ENCODE assay signal across 8 cellular contexts in the genomic region with DNA sequence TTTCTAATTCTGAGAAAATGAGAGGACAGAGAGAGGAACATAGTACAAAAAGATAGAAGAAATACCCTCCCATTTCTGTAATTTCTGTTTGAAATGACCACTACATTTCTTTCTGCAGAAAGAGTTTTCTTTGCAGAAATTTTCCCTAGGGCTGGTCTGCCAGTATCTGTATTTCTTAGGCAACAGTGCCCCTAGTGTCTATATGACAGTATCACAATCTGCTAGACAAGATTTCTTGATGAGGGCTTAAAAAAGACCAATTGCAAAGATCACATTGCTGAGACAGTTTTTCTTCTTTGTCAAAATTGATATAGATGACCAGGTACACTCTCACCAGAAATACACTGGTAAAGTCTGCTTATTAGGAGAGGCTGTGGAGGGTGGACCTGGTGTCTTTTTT.
DNase-seq lines count a peak whose midpoint lies in the region; ATAC-seq, FAIRE-seq and TF ChIP-seq lines count a peak whose summit lies in the region.

No MANE protein-coding gene starts in this region.

- no peak overlapping the region for H2AFZ ChIP-seq in H1 (ENCODE audit: low read length)
- no peak overlapping the region for H2AFZ ChIP-seq in neural progenitor cell (replicated peaks)

- H3K9me3 ChIP-seq in H1 (ENCODE audit: insufficient read depth in 2 of 2, low read depth in 1 of 2, low read length in 1 of 2) (peaks cover 6 to 11% of the 10 kb centered on the region in 2 experiments; a peak in 3 of 4 replicates), neural progenitor cell (ENCODE audit: low read depth) (peaks cover 10% of the 10 kb centered on the region), MG63 (no peaks in the 10 kb centered on the region)

- H3K4me1 ChIP-seq in H1 (replicated peaks in 1 of 4; ENCODE audit: control insufficient read depth in 3 of 4, insufficient read depth in 4 of 4, low read length in 3 of 4) (no peaks in the 10 kb centered on the region), neural progenitor cell (peaks cover under 1% of the 10 kb centered on the region)

- no peaks in the 10 kb centered on the region for H3K27me3 ChIP-seq in BJ (ENCODE audit: control insufficient read depth, insufficient read depth, low read length)
- H3K27me3 ChIP-seq in H1 (replicated peaks in 1 of 4; ENCODE audit: control insufficient read depth in 3 of 4, extremely low read depth in 1 of 4, insufficient read depth in 3 of 4, low read length in 3 of 4) = no peaks in the 10 kb centered on the region
- H3K27me3 ChIP-seq in neural progenitor cell = no peaks in the 10 kb centered on the region
- no peaks in the 10 kb centered on the region for H3K27me3 ChIP-seq in MG63

- H2BK5ac ChIP-seq in H1 (ENCODE audit: low read depth, low read length) = no peak overlapping the region

- no peaks in the 10 kb centered on the region for H3K36me3 ChIP-seq in BJ (ENCODE audit: control insufficient read depth, insufficient read depth, low read length)
- no peaks in the 10 kb centered on the region; a peak in 1 of 8 replicates for H3K36me3 ChIP-seq in H1 (ENCODE audit: control insufficient read depth in 2 of 4, insufficient read depth in 4 of 4, low read length in 3 of 4)
- H3K36me3 ChIP-seq in neural progenitor cell = no peaks in the 10 kb centered on the region
- no peaks in the 10 kb centered on the region for H3K36me3 ChIP-seq in MG63

- no peak for TF ChIP-seq POLR2A in H1 (IDR thresholded peaks at IDR 0.05; ENCODE audit: control extremely low read depth in 1 of 2, low read depth in 2 of 2, low read length in 2 of 2)

- H3K4me1 Mint-ChIP-seq in neural progenitor cell = no peaks in the 10 kb centered on the region

- peak; percentile 45 for FAIRE-seq in H1 (lab: Jason Lieb, UNC)

- no peaks in the 10 kb centered on the region for H3F3A ChIP-seq in neural progenitor cell (ENCODE audit: low read depth)

- H4K91ac ChIP-seq in H1 (replicated peaks; ENCODE audit: insufficient read length, low read length) = no peak overlapping the region

- H3K23ac ChIP-seq in H1 (ENCODE audit: insufficient read length) = no peak overlapping the region

- POLR2A ChIA-PET in BJ (lab: Charles Lee) (no interaction called here), H1 (lab: Charles Lee; ENCODE audit: partially characterized antibody) (no interaction called here)

- no peak overlapping the region for H3K4me2 ChIP-seq in H1 (ENCODE audit: insufficient read depth in 1 of 2, low read depth in 2 of 2, low read length in 2 of 2)
- H3K4me2 ChIP-seq in neural progenitor cell = no peak overlapping the region

- no peaks in the 10 kb centered on the region for H3K36me3 Mint-ChIP-seq in neural progenitor cell

- no peak overlapping the region for H3K4me3 Mint-ChIP-seq in neural progenitor cell

- CTCF ChIA-PET in BJ (lab: Yijun Ruan, JAX) (no interaction called here), H1 (lab: Charles Lee; ENCODE audit: partially characterized antibody) (interaction anchor here (1.7 kb wide), 1 partner anchor 564 kb away, joined by 4 read pairs; no protein-coding TSS in a partner anchor)

- H3K9ac ChIP-seq in H1 (replicated peaks in 1 of 4; ENCODE audit: extremely low read depth in 1 of 4, low read depth in 3 of 4, low read length in 3 of 4) = no peak overlapping the region
- no peak overlapping the region for H3K9ac ChIP-seq in neural progenitor cell

- no peaks in the 10 kb centered on the region for H3K79me1 ChIP-seq in H1 (ENCODE audit: low read depth, low read length)

- H2AK5ac ChIP-seq in H1 (ENCODE audit: low read depth, low read length) = no peak overlapping the region

- no peak overlapping the region for H3K4ac ChIP-seq in H1 (replicated peaks; ENCODE audit: insufficient read length, low read depth, low read length)

- H3K4me3 ChIP-seq in BJ (ENCODE audit: low read depth, low read length) (no peak overlapping the region), H1 (ENCODE audit: extremely low read depth in 1 of 4, insufficient read depth in 2 of 4, low read depth in 3 of 4, low read length in 4 of 4) (no peak overlapping the region), neural progenitor cell (no peak overlapping the region), MG63 (no peak overlapping the region)

- H3K27ac ChIP-seq in H1 (ENCODE audit: low read depth, low read length) (no peak overlapping the region), neural progenitor cell (no peak overlapping the region)

- peaks cover 16% of the 10 kb centered on the region for H3K9me3 Mint-ChIP-seq in neural progenitor cell

- no peak overlapping the region for H2BK15ac ChIP-seq in H1 (ENCODE audit: low read length)

- H2BK20ac ChIP-seq in H1 (ENCODE audit: low read length) = no peak overlapping the region

- DNase-seq in BJ (ENCODE audit: low read depth) = no peak
- peak; percentile 1 for DNase-seq in NCI-H526 treated with DMSO at 0.1 percent for 48 hours (lab: John Stamatoyannopoulos, UW)
- no peak for DNase-seq in H1 (ENCODE audit: low read depth in 1 of 2, low spot score in 2 of 2)
- DNase-seq in neural progenitor cell (ENCODE audit: low spot score) = peak; percentile 33
- DNase-seq in MG63 = no peak

- no peak overlapping the region for H4K5ac ChIP-seq in H1 (ENCODE audit: insufficient read length, low read depth, low read length)

- H3K14ac ChIP-seq in H1 (ENCODE audit: insufficient read length) = no peak overlapping the region

- TF ChIP-seq RAD21 in H1 (IDR thresholded peaks at IDR 0.05 in 1 of 2, conservative IDR thresholded peaks at IDR 0.05 in 1 of 2; ENCODE audit: low read depth in 2 of 2, low read length in 2 of 2) = peak; percentile 71

- no peaks in the 10 kb centered on the region; the same call in 1 of the 2 replicates for H3K23me2 ChIP-seq in H1 (ENCODE audit: low read depth, low read length)

- peak; percentile 70 for ATAC-seq in GM18861 (IDR thresholded peaks at IDR 0.05; ENCODE audit: unreplicated experiment)
- ATAC-seq in HG03520 (IDR thresholded peaks at IDR 0.05; ENCODE audit: unreplicated experiment) = no peak
- no peak for ATAC-seq in HG03280 (IDR thresholded peaks at IDR 0.05; ENCODE audit: unreplicated experiment)

- H2BK12ac ChIP-seq in H1 (ENCODE audit: low read depth, low read length) = no peak overlapping the region

- H3K27me3 Mint-ChIP-seq in neural progenitor cell (ENCODE audit: insufficient read depth, low read depth) = no peaks in the 10 kb centered on the region

- H4K20me1 ChIP-seq in H1 (replicated peaks in 1 of 2; ENCODE audit: control insufficient read depth in 1 of 2, insufficient read depth in 2 of 2, low read length in 2 of 2) = no peaks in the 10 kb centered on the region
- H4K20me1 ChIP-seq in neural progenitor cell (ENCODE audit: low read depth) = no peaks in the 10 kb centered on the region

- no peak overlapping the region for H3K56ac ChIP-seq in H1 (replicated peaks; ENCODE audit: insufficient read length, low read depth, low read length)

- no peak for TF ChIP-seq EP300 in H1 (IDR thresholded peaks at IDR 0.05; ENCODE audit: borderline replicate concordance in 1 of 2, low read depth in 2 of 2, low read length in 2 of 2)

- no peak overlapping the region for H4K8ac ChIP-seq in H1 (ENCODE audit: extremely low read depth, insufficient read depth, low read length)

- no peak overlapping the region for H3K18ac ChIP-seq in H1 (ENCODE audit: extremely low read depth, low read length)

- TF ChIP-seq CTCF in BJ (IDR thresholded peaks at IDR 0.05; ENCODE audit: insufficient read depth, low read depth, low read length) (peak; percentile 46), H1 (IDR thresholded peaks at IDR 0.05; ENCODE audit: control extremely low read depth in 1 of 3, insufficient read depth in 1 of 3, low read depth in 1 of 3, low read length in 3 of 3) (peak in 2 of 3 experiments; percentile 21 to 39; a peak in 2 of 4 replicates), neural progenitor cell (IDR thresholded peaks at IDR 0.05) (peak; percentile 72)

- no peak overlapping the region for H3K27ac Mint-ChIP-seq in neural progenitor cell

- H3K79me2 ChIP-seq in H1 (ENCODE audit: control insufficient read depth in 1 of 2, insufficient read depth in 2 of 2, low read length in 2 of 2) = no peaks in the 10 kb centered on the region
- H3K79me2 ChIP-seq in neural progenitor cell (ENCODE audit: low read depth) = no peaks in the 10 kb centered on the region

- H2BK120ac ChIP-seq in H1 (replicated peaks; ENCODE audit: low read depth, low read length) = no peak overlapping the region

TF ChIP-seq in H1, 55 proteins besides CTCF, POLR2A, EP300 and RAD21:
- no peak for TF ChIP-seq SRF (IDR thresholded peaks at IDR 0.05; ENCODE audit: low read depth, low read length)
- no peak for TF ChIP-seq CREB1 (IDR thresholded peaks at IDR 0.05)
- no peak for TF ChIP-seq CBX5 (IDR thresholded peaks at IDR 0.05; ENCODE audit: low read depth, low read length)
- TF ChIP-seq SP4 (IDR thresholded peaks at IDR 0.05; ENCODE audit: low read length) = no peak
- no peak for TF ChIP-seq GABPA (IDR thresholded peaks at IDR 0.05; ENCODE audit: borderline replicate concordance, insufficient read depth, low read length)
- TF ChIP-seq RXRA (IDR thresholded peaks at IDR 0.05; ENCODE audit: insufficient read depth, low read depth, low read length) = no peak
- no peak for TF ChIP-seq PHF8 (conservative IDR thresholded peaks at IDR 0.05; ENCODE audit: low read depth, low read length)
- no peak for TF ChIP-seq EZH2 (IDR thresholded peaks at IDR 0.05; ENCODE audit: low read depth, low read length, severe bottlenecking)
- no peak for TF ChIP-seq EGR1 (IDR thresholded peaks at IDR 0.05; ENCODE audit: borderline replicate concordance, low read depth, low read length)
- TF ChIP-seq POLR2AphosphoS5 (IDR thresholded peaks at IDR 0.05; ENCODE audit: low read depth, low read length) = no peak
- TF ChIP-seq ASH2L (IDR thresholded peaks at IDR 0.05; ENCODE audit: low read length) = no peak
- no peak for TF ChIP-seq JUN (IDR thresholded peaks at IDR 0.05; ENCODE audit: low read depth, low read length)
- no peak for TF ChIP-seq KDM5A (IDR thresholded peaks at IDR 0.05; ENCODE audit: low read length)

Comparison
In these comparisons a context has a peak if more than half of its experiments do, and no peak if none do; other contexts are left out.
1. DNase-seq: peak in NCI-H526 treated with DMSO at 0.1 percent for 48 hours (single experiment) and neural progenitor cell (single experiment); none in BJ (single experiment), H1 (0 of 2) and MG63 (single experiment).
2. Peak in every context shown above with its lines, with median percentiles within 50 percentile points of each other: CTCF ChIP-seq.